17 cellular contexts compared by ENCODE assay signal in the genomic region with DNA sequence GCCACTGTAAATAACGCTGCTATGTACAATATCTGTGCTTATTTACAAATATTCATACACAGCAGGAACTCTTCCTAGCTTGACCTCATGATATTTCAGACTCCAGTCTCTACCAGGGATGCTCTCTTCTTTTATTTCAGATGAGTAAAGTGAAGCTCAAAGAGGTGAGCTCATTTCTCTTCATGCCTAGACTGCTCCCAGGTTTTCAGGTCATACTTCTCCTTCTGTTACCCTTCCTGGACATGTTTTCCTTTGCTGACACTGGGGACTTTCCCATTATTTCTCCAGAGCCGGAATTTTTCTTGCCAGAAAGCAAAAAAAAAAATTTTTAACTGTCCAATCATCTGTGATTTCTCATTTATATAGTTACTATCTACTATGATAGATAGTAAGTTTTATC.
DNase-seq lines count a peak whose midpoint lies in the region; ATAC-seq, FAIRE-seq and TF ChIP-seq lines count a peak whose summit lies in the region.
"Had no signal": no experiment of that assay in that cellular context is flagged by ENCODE, and none has a peak within 500 bp of the region (broad histone marks: within the 10 kb centered on the region; RNA-seq: fewer than 3 reads in every experiment).

No MANE protein-coding gene starts in this region.

- H3K4me2 ChIP-seq in MM.1S (ENCODE audit: low read depth, low read length) (peak overlapping the region; percentile 35; the same call in 1 of the 2 replicates), GM12878 (ENCODE audit: control insufficient read depth, insufficient read depth) (peak overlapping the region; percentile 54; the same call in 1 of the 2 replicates)

- H3K4me1 ChIP-seq in MM.1S (ENCODE audit: low read length) (peaks cover 34% of the 10 kb centered on the region), GM12878 (ENCODE audit: control insufficient read depth, insufficient read depth, low read length) (peaks cover 39% of the 10 kb centered on the region), gastrocnemius medialis (peaks cover 64 to 65% of the 10 kb centered on the region in 2 donors), right lobe of liver (no peaks in the 10 kb centered on the region)
- H3K4me1 ChIP-seq: BE2C had no signal

- H3K9me3 Mint-ChIP-seq in activated CD8-positive, alpha-beta T cell treated with anti-CD3 and anti-CD28 coated beads for 36 hours, result no peaks in the 10 kb centered on the region

- no peaks in the 10 kb centered on the region for H3K4me1 Mint-ChIP-seq in activated CD8-positive, alpha-beta T cell treated with anti-CD3 and anti-CD28 coated beads for 36 hours (ENCODE audit: low read depth)

- WGBS in GM12878 (ENCODE audit: insufficient coverage, insufficient replicate concordance, low lambda C conversion rate, missing lambda C conversion rate), result 33% methylated on average over 2 of the region's 2 CpGs
- 43% methylated on average over 2 of the region's 2 CpGs for WGBS in right lobe of liver (ENCODE audit: insufficient coverage, low coverage, low lambda C conversion rate, missing lambda C conversion rate)

- H3K9ac ChIP-seq in MM.1S (ENCODE audit: low read length) (no peak overlapping the region), GM12878 (ENCODE audit: control insufficient read depth, insufficient read depth, low read length) (no peak overlapping the region)

- no peaks in the 10 kb centered on the region for H4K20me1 ChIP-seq in MM.1S (ENCODE audit: insufficient read depth, low read length)
- no peaks in the 10 kb centered on the region for H4K20me1 ChIP-seq in GM12878 (ENCODE audit: control insufficient read depth, insufficient read depth)

- FAIRE-seq in GM12878 (lab: Jason Lieb, UNC) (no peak), GM12891 (lab: Jason Lieb, UNC) (no peak)

- BruUV-seq in GM12878 (replicated peaks; lab: Mats Ljungman, UMichigan), result no TSS peak

- intact Hi-C loops in GM12878 (cut with micrococcal nuclease; ENCODE audit: unreplicated experiment) (no loop called here), gastrocnemius medialis (cut with DNase I; ENCODE audit: low total_unique reads) (no loop called here), right lobe of liver (cut with DNase I) (no loop called here)
- intact Hi-C loops in activated CD8-positive, alpha-beta T cell treated with anti-CD3 and anti-CD28 coated beads for 36 hours (cut with micrococcal nuclease), result no loop called here

- in situ Hi-C loops in GM12878 (cut with MboI), result no loop called here
- in situ Hi-C loops in gastrocnemius medialis (cut with MboI; ENCODE audit: low sequenced_read_pairs in 4 of 4), result no loop called here

- DNase-seq in MM.1S, result no peak
- no peak for DNase-seq in GM12878 (ENCODE audit: low read depth, low spot score)
- peak; percentile 26 for DNase-seq in glomerular visceral epithelial cell (ENCODE audit: extremely low spot score)
- DNase-seq in gastrocnemius medialis, result no peak
- no peak for DNase-seq in right lobe of liver
- DNase-seq in GM12891 (ENCODE audit: insufficient read length, low spot score), result no peak
- no peak for DNase-seq in activated CD8-positive, alpha-beta T cell treated with anti-CD3 and anti-CD28 coated beads for 36 hours
- DNase-seq: BE2C; CD4-positive, alpha-beta T cell; DMS79 treated with DMSO at 0.1 percent for 48 hours; GDM1; Karpas-422; NCI-H1105; NCI-H1694; NCI-H524; SW 1271 had no signal

- H3K9me3 ChIP-seq in MM.1S (replicated peaks; ENCODE audit: insufficient read depth, low read length) (no peaks in the 10 kb centered on the region), GM12878 (replicated peaks; ENCODE audit: control insufficient read depth, insufficient read depth, low read length) (peaks cover 6% of the 10 kb centered on the region; the same call in 2 of the 3 replicates), gastrocnemius medialis (no peaks in the 10 kb centered on the region), right lobe of liver (no peaks in the 10 kb centered on the region)
- H3K9me3 ChIP-seq: BE2C had no signal

- peaks cover 6% of the 10 kb centered on the region for H3K27me3 Mint-ChIP-seq in activated CD8-positive, alpha-beta T cell treated with anti-CD3 and anti-CD28 coated beads for 36 hours

- H3K36me3 Mint-ChIP-seq in activated CD8-positive, alpha-beta T cell treated with anti-CD3 and anti-CD28 coated beads for 36 hours (ENCODE audit: low read depth), result no peaks in the 10 kb centered on the region

- H3F3A ChIP-seq in MM.1S (ENCODE audit: insufficient read depth, low read length), result no peaks in the 10 kb centered on the region

- H2AFZ ChIP-seq in MM.1S (ENCODE audit: low read length) (no peak overlapping the region), GM12878 (ENCODE audit: control insufficient read depth, low read depth, low read length) (no peak overlapping the region)

- H3K79me2 ChIP-seq in MM.1S (ENCODE audit: low read length), result peaks cover 70% of the 10 kb centered on the region
- peaks cover 65% of the 10 kb centered on the region for H3K79me2 ChIP-seq in GM12878 (ENCODE audit: control insufficient read depth, insufficient read depth, low read length)

- H3K4me3 ChIP-seq in MM.1S (ENCODE audit: low read length) (no peak overlapping the region), GM12878 (no peak overlapping the region), gastrocnemius medialis (no peak overlapping the region), right lobe of liver (no peak overlapping the region)

- no peaks in the 10 kb centered on the region for H3K9me2 ChIP-seq in MM.1S (replicated peaks; ENCODE audit: insufficient read depth, low read length)

- 0 out of 2 replicates have a peak, but pooled peaks cover 4% of the 10 kb centered on the region for H3K36me3 ChIP-seq in MM.1S (replicated peaks; ENCODE audit: insufficient read depth, low read length)
- peaks cover 0 to 3% of the 10 kb centered on the region in 2 experiments; a peak in 3 of 4 replicates for H3K36me3 ChIP-seq in GM12878 (ENCODE audit: control insufficient read depth in 2 of 2, insufficient read depth in 2 of 2, low read length in 1 of 2)
- H3K36me3 ChIP-seq in gastrocnemius medialis, result no peaks in the 10 kb centered on the region
- H3K36me3 ChIP-seq in right lobe of liver, result no peaks in the 10 kb centered on the region
- H3K36me3 ChIP-seq: BE2C had no signal

- TF ChIP-seq EP300 in GM12878 (IDR thresholded peaks at IDR 0.05; ENCODE audit: borderline replicate concordance in 1 of 2, control insufficient read depth in 1 of 2, low read depth in 2 of 2, low read length in 2 of 2), result no peak

- H3K27ac Mint-ChIP-seq in activated CD8-positive, alpha-beta T cell treated with anti-CD3 and anti-CD28 coated beads for 36 hours, result no peak overlapping the region
- H3K27ac Mint-ChIP-seq: CD4-positive, alpha-beta T cell had no signal

- H3K27me3 ChIP-seq in MM.1S (replicated peaks; ENCODE audit: insufficient read depth, low read length), result no peaks in the 10 kb centered on the region
- no peaks in the 10 kb centered on the region for H3K27me3 ChIP-seq in GM12878 (replicated peaks in 1 of 2; ENCODE audit: control insufficient read depth in 2 of 2, insufficient read depth in 2 of 2, low read length in 1 of 2)
- H3K27me3 ChIP-seq in gastrocnemius medialis, result no peaks in the 10 kb centered on the region
- no peaks in the 10 kb centered on the region for H3K27me3 ChIP-seq in right lobe of liver
- H3K27me3 ChIP-seq: BE2C had no signal

- TF ChIP-seq RAD21 in GM12878 (IDR thresholded peaks at IDR 0.05; ENCODE audit: insufficient read depth, low read depth, low read length), result no peak

- RAD21 ChIA-PET in GM12878 (lab: Charles Lee; ENCODE audit: unreplicated experiment), result interaction anchor here (1.2 to 2.7 kb wide), 5 partner anchors 33 to 61 kb away, joined by 3 to 14 read pairs (median 8); no protein-coding TSS in a partner anchor

- H3K4me3 Mint-ChIP-seq in activated CD8-positive, alpha-beta T cell treated with anti-CD3 and anti-CD28 coated beads for 36 hours, result no peak overlapping the region
- H3K4me3 Mint-ChIP-seq: CD4-positive, alpha-beta T cell had no signal

- ATAC-seq in GM12878, result peak; percentile 27
- no peak for ATAC-seq in gastrocnemius medialis
- ATAC-seq in right lobe of liver, result no peak
- ATAC-seq in activated CD8-positive, alpha-beta T cell treated with anti-CD3 and anti-CD28 coated beads for 36 hours, result no peak
- ATAC-seq in GM18505 (IDR thresholded peaks at IDR 0.05; ENCODE audit: unreplicated experiment), result no peak

- H3K27ac ChIP-seq in MM.1S (ENCODE audit: low read length) (no peak overlapping the region), GM12878 (ENCODE audit: control insufficient read depth, insufficient read depth) (peak overlapping the region; percentile 50; the same call in 1 of the 2 replicates), gastrocnemius medialis (peak overlapping the region; percentile 36 to 93 (median 86)), right lobe of liver (no peak overlapping the region)

- TF ChIP-seq POLR2A in GM12878 (IDR thresholded peaks at IDR 0.05; ENCODE audit: low read depth, low read length) (no peak), gastrocnemius medialis (IDR thresholded peaks at IDR 0.05) (no peak), right lobe of liver (IDR thresholded peaks at IDR 0.05) (no peak), GM12891 (IDR thresholded peaks at IDR 0.05; ENCODE audit: low read depth, low read length) (no peak), GM18505 (IDR thresholded peaks at IDR 0.05; ENCODE audit: borderline replicate concordance, extremely low read depth, insufficient read depth, insufficient read length) (no peak)

- SMC1A ChIA-PET in GM12878 (lab: Charles Lee; ENCODE audit: uncharacterized antibody, unreplicated experiment), result interaction anchor here (0.6 to 3.8 kb wide), 17 partner anchors 13 to 99 kb away, joined by 3 to 26 read pairs (median 5); no protein-coding TSS in a partner anchor

- TF ChIP-seq CTCF in MM.1S (IDR thresholded peaks at IDR 0.05; ENCODE audit: low read length) (no peak), GM12878 (IDR thresholded peaks at IDR 0.05 in 2 of 3, conservative IDR thresholded peaks at IDR 0.05 in 1 of 3; ENCODE audit: control insufficient read depth in 2 of 3, extremely low read depth in 1 of 3, insufficient read depth in 1 of 3, low read depth in 3 of 3, low read length in 3 of 3) (no peak), gastrocnemius medialis (IDR thresholded peaks at IDR 0.05 in 4 of 5, conservative IDR thresholded peaks at IDR 0.05 in 1 of 5) (no peak), right lobe of liver (IDR thresholded peaks at IDR 0.05) (no peak)
- no peak for TF ChIP-seq CTCF in activated CD8-positive, alpha-beta T cell treated with anti-CD3 and anti-CD28 coated beads for 36 hours (IDR thresholded peaks at IDR 0.05)

- POLR2A ChIA-PET in GM12878 (lab: Charles Lee), result interaction anchor here (1.0 to 1.1 kb wide), 2 partner anchors 21 to 62 kb away, joined by 3 read pairs; no protein-coding TSS in a partner anchor
- POLR2A ChIA-PET in activated CD8-positive, alpha-beta T cell treated with anti-CD3 and anti-CD28 coated beads for 36 hours (lab: Charles Lee), result interaction anchor here (1.3 kb wide), 1 partner anchor 8 kb away, joined by 4 read pairs; no protein-coding TSS in a partner anchor

- CTCF ChIA-PET in GM12878 (lab: Yijun Ruan, JAX), result interaction anchor here (0.6 to 2.9 kb wide), 10 partner anchors 12 to 80 kb away, joined by 3 to 14 read pairs (median 4); no protein-coding TSS in a partner anchor
- CTCF ChIA-PET in activated CD8-positive, alpha-beta T cell treated with anti-CD3 and anti-CD28 coated beads for 36 hours (lab: Charles Lee), result no interaction called here

TF ChIP-seq in GM12891, 5 proteins besides CTCF, POLR2A, EP300 and RAD21 (continues in another document):
- TF ChIP-seq PAX5 (IDR thresholded peaks at IDR 0.05; ENCODE audit: insufficient read depth, low read length, severe bottlenecking), result no peak
- no peak for TF ChIP-seq POLR2AphosphoS5 (IDR thresholded peaks at IDR 0.05; ENCODE audit: low read depth, low read length)

Comparison
In these comparisons a context has a peak if more than half of its experiments do, and no peak if none do; other contexts are left out.
1. H3K27ac ChIP-seq: peak in GM12878 (single experiment) and gastrocnemius medialis (4 of 4); none in MM.1S (single experiment) and right lobe of liver (0 of 3).